ENCODE assay signal across 15 cellular contexts in genomic region chr11:9875862-9876261, GRCh38.
"Had no signal": no experiment of that assay in that cellular context is flagged by ENCODE, and none has a peak within 500 bp of the region (broad histone marks: within the 10 kb centered on the region; RNA-seq: fewer than 3 reads in every experiment).

No MANE protein-coding gene starts in this region.

- H3K27ac ChIP-seq: dorsolateral prefrontal cortex, right atrium auricular region, transverse colon, WERI-Rb-1 had no signal

- H3K36me3 ChIP-seq: right atrium auricular region, transverse colon, WERI-Rb-1 had no signal

- H3K4me3 ChIP-seq: dorsolateral prefrontal cortex, right atrium auricular region, transverse colon had no signal

- ATAC-seq: activated naive CD4-positive, alpha-beta T cell treated with anti-CD3 and anti-CD28 coated beads, Interleukin-2, amount 50 U/mL, for 72 hours; activated T-cell treated with anti-CD3 and anti-CD28 coated beads, Interleukin-2, amount 50 U/mL, for 72 hours; natural killer cell treated with Interleukin-12 subunit alpha and Interleukin-12 subunit beta and Interleukin-15 and Interleukin-18, amount 100 ng/mL, for 72 hours; T-helper 17 cell had no signal

- H3K4me1 ChIP-seq: right atrium auricular region had no signal

- DNase-seq: activated CD4-positive, alpha-beta T cell treated with anti-CD3 and anti-CD28 coated beads for 1 hour; activated effector memory CD4-positive, alpha-beta T cell treated with anti-CD3 and anti-CD28 coated beads, Interleukin-2, amount 50 U/mL, for 16 hours; activated T-cell treated with anti-CD3 and anti-CD28 coated beads, Interleukin-2, amount 50 U/mL, for 72 hours; amniotic stem cell; dorsolateral prefrontal cortex; foreskin melanocyte; glutamatergic neuron; kidney glomerular epithelial cell; occipital lobe; T-helper 17 cell; transverse colon; WERI-Rb-1 had no signal
